In the genomic region with DNA sequence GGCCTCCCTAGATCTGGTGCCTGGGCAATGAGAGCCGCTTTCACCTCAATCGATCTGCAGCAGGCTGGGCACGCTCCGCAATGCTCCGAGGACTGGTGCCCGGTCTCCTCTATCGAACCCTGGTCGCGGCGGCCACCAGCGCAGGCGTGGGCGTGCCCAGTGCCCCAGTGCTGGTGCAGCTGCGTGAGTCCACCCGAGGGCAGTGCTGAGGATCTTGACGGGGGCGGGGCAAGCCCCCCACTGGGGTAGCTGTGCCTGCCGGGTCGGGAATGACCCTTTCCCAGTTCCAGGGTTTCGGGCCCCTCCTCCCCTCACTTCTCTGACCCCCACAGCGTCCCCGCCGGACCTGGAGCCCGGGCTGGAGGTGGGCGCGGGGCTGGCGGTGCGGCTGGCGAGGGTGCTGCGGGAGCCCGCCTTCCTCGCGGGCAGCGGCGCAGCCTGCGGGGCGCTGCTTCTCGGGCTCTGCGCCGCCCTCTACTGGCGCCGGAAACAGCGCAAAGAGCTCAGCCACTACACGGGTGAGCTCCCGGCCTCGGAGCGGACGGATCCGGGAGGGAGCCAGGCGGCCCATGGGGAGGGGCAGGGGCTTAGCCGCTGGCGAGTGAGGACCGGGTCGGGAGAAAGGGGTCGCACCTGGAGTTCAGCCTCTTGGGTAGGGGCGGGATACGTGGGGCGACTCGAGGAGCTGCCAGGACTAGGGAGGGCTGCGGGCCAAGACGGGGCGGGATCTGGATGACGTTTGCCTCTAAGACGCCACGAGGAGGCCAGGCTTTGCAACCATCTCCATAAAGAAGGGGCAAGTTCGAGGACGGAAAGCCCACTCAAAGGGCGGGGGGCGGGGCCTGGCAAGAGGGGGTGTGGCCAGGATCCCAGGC, we compare ENCODE assay signal across 8 cellular contexts. TPM values are rescaled to one million over a fixed set of nuclear protein-coding genes. Genes with fewer than 3 reads are reported as not detected.
DNase-seq lines count a peak whose midpoint lies in the region; ATAC-seq, FAIRE-seq and TF ChIP-seq lines count a peak whose summit lies in the region.

No MANE protein-coding gene starts in this region.

- no peaks in the 10 kb centered on the region for H3K36me3 ChIP-seq in GM23338 (ENCODE audit: insufficient read depth)
- H3K36me3 ChIP-seq in pancreas: no peaks in the 10 kb centered on the region
- H3K36me3 ChIP-seq in thyroid gland: no peaks in the 10 kb centered on the region

- H4K20me1 ChIP-seq in GM23338 (replicated peaks; ENCODE audit: insufficient read depth): no peaks in the 10 kb centered on the region

- intact Hi-C loops in Right ventricle myocardium superior (cut with DNase I) (no loop called here), pancreas (cut with DNase I) (no loop called here), thyroid gland (cut with DNase I) (no loop called here)

- 1 to 2% methylated on average over 63 to 69 of the region's 69 CpGs for WGBS in pancreas, 2 donors
- WGBS in thyroid gland, 2 donors: 2% methylated on average over 39 to 41 of the region's 69 CpGs

- H3K4me3 ChIP-seq in GM23338 (peak overlapping the region; percentile 79), pancreas (peak overlapping the region; percentile 35 to 79 (median 44)), thyroid gland (replicated peaks in 1 of 3) (peak overlapping the region in 2 of 3 donors; percentile 9 to 43)

- H3K9me2 ChIP-seq in GM23338 (ENCODE audit: insufficient read depth): no peaks in the 10 kb centered on the region

- peaks cover 13% of the 10 kb centered on the region; the same call in 1 of the 2 replicates for H3K4me1 ChIP-seq in GM23338 (ENCODE audit: insufficient read depth)
- H3K4me1 ChIP-seq in pancreas: peaks cover 0 to 5% (median 0%) of the 10 kb centered on the region in 3 donors
- H3K4me1 ChIP-seq in thyroid gland: peaks cover 6 to 22% of the 10 kb centered on the region in 2 donors

- no peaks in the 10 kb centered on the region for H3K36me3 Mint-ChIP-seq in GM23338 (ENCODE audit: low read depth)
- H3K36me3 Mint-ChIP-seq in activated naive CD8-positive, alpha-beta T cell: no peaks in the 10 kb centered on the region

- peak in 1 of 2 donors; percentile 25 for TF ChIP-seq POLR2A in thyroid gland (IDR thresholded peaks at IDR 0.05)

- peaks cover 65% of the 10 kb centered on the region for H3K27me3 Mint-ChIP-seq in GM23338 (ENCODE audit: insufficient read depth, low read depth, poor library complexity)
- peaks cover 20% of the 10 kb centered on the region for H3K27me3 Mint-ChIP-seq in activated naive CD8-positive, alpha-beta T cell

- H3K27me3 ChIP-seq in GM23338 (ENCODE audit: insufficient read depth) (peaks cover 62% of the 10 kb centered on the region), pancreas (no peaks in the 10 kb centered on the region), thyroid gland (no peaks in the 10 kb centered on the region)

- no peak overlapping the region for H3K27ac ChIP-seq in GM23338 (ENCODE audit: low read depth)
- peak overlapping the region; percentile 55 to 81 (median 72) for H3K27ac ChIP-seq in pancreas
- H3K27ac ChIP-seq in thyroid gland: peak overlapping the region; percentile 32 to 87 (median 66)

- H3K4me2 ChIP-seq in GM23338: peak overlapping the region; percentile 82

- ATAC-seq in GM23338: peak; percentile 82
- peak; percentile 96 for ATAC-seq in Right ventricle myocardium superior (ENCODE audit: poor library complexity)
- peak; percentile 97 for ATAC-seq in pancreas

- H3K27ac Mint-ChIP-seq in GM23338: peak overlapping the region; percentile 92
- peak overlapping the region; percentile 92 for H3K27ac Mint-ChIP-seq in activated naive CD8-positive, alpha-beta T cell

- H3K4me3 Mint-ChIP-seq in GM23338: peak overlapping the region; percentile 88
- H3K4me3 Mint-ChIP-seq in activated naive CD8-positive, alpha-beta T cell: peak overlapping the region; percentile 88

- peaks cover 31% of the 10 kb centered on the region for H3K4me1 Mint-ChIP-seq in GM23338
- peaks cover 11% of the 10 kb centered on the region for H3K4me1 Mint-ChIP-seq in activated naive CD8-positive, alpha-beta T cell (ENCODE audit: low read depth)

- no peaks in the 10 kb centered on the region for H3K9me3 Mint-ChIP-seq in GM23338
- no peaks in the 10 kb centered on the region for H3K9me3 Mint-ChIP-seq in activated naive CD8-positive, alpha-beta T cell (ENCODE audit: low read depth)

- no peaks in the 10 kb centered on the region for H3F3A ChIP-seq in GM23338 (replicated peaks; ENCODE audit: low read depth)

- FAIRE-seq in pancreas (lab: Jason Lieb, UNC): no peak

- TF ChIP-seq CTCF in GM23338 (conservative IDR thresholded peaks at IDR 0.05; ENCODE audit: low read depth in 2 of 2): peak; percentile 54 to 69
- peak; percentile 48 to 69 (median 58) for TF ChIP-seq CTCF in pancreas (IDR thresholded peaks at IDR 0.05)
- peak; percentile 35 to 86 (median 62) for TF ChIP-seq CTCF in thyroid gland (IDR thresholded peaks at IDR 0.05)

- DNase-seq in ELF-1 (ENCODE audit: low read depth, low spot score) (peak; percentile 93), GM23338 (ENCODE audit: low spot score) (peak; percentile 94), Kasumi-1 (lab: John Stamatoyannopoulos, UW) (peak; percentile 53 to 60), SKM-1 (lab: John Stamatoyannopoulos, UW; ENCODE audit: unreplicated experiment) (peak; percentile 67), Right ventricle myocardium superior (peak; percentile 92), pancreas (peak; percentile 74 to 92 (median 83)), thyroid gland (peak; percentile 84 to 86)

- H2AFZ ChIP-seq in GM23338: peak overlapping the region; percentile 94

- no peaks in the 10 kb centered on the region for H3K9me3 ChIP-seq in pancreas
- no peaks in the 10 kb centered on the region for H3K9me3 ChIP-seq in thyroid gland

- H3K79me2 ChIP-seq in GM23338 (replicated peaks; ENCODE audit: insufficient read depth): no peaks in the 10 kb centered on the region

RNA-seq across cellular contexts. Expression of a gene that starts 10.9 kb away (rescaled TPM):
- 8.0 and 17.0 TPM in 2 replicates for total RNA-seq in GM23338 (2014; rRNA removed; shearing (Covaris generic))
- polyA plus RNA-seq in GM23338 (2016; fragmentation: Nextera tagmentation; extraction: Ambion mirVana): 21.0 and 21.4 TPM in 2 replicates
- total RNA-seq in Right ventricle myocardium superior: 3.0 TPM
- 1 to 10 TPM; 1.1 to 6.0 (median 2.2) TPM for total RNA-seq in pancreas
- 10 to 100 TPM; 18.9 to 25.0 TPM for polyA plus RNA-seq in pancreas
- 10 to 100 TPM in 2 of 4 donors, 1 to 10 TPM in 2; 6.7 to 19.8 (median 10.1) TPM for total RNA-seq in thyroid gland

RNA-seq across cellular contexts. Expression of a gene that starts 21.5 kb away (rescaled TPM):
- not detected in 2 replicates for total RNA-seq in GM23338 (2014; rRNA removed; shearing (Covaris generic))
- polyA plus RNA-seq in GM23338 (2016; fragmentation: Nextera tagmentation; extraction: Ambion mirVana) (0.28 TPM in 1 of 2 replicates, not detected in the other), pancreas (1 to 10 TPM; 9.4 to 9.8 TPM)
- total RNA-seq in Right ventricle myocardium superior (21.9 TPM), pancreas (1 to 10 TPM; 2.3 to 4.7 (median 3.3) TPM), thyroid gland (10 to 100 TPM; 12.3 to 47.6 (median 32.6) TPM)

RNA-seq across cellular contexts. Expression of a gene that starts 42.9 kb away (rescaled TPM):
- not detected in 2 replicates for total RNA-seq in GM23338 (2014; rRNA removed; shearing (Covaris generic))
- polyA plus RNA-seq in GM23338 (2016; fragmentation: Nextera tagmentation; extraction: Ambion mirVana) (not detected in 2 replicates), pancreas (under 1 TPM in 1 of 2 donors, not detected in 1; 0.11 TPM)
- total RNA-seq in Right ventricle myocardium superior (not detected), pancreas (not detected), thyroid gland (not detected)

RNA-seq across cellular contexts. Expression of a gene that starts 59.7 kb away (rescaled TPM):
- 0.17 TPM in 1 of 2 replicates, not detected in the other for total RNA-seq in GM23338 (2014; rRNA removed; shearing (Covaris generic))
- polyA plus RNA-seq in GM23338 (2016; fragmentation: Nextera tagmentation; extraction: Ambion mirVana) (not detected in 2 replicates), pancreas (under 1 TPM in 1 of 2 donors, not detected in 1; 0.23 TPM)
- total RNA-seq in Right ventricle myocardium superior (0.35 TPM), pancreas (under 1 TPM in 5 of 6 donors, not detected in 1; 0.03 to 0.38 (median 0.12) TPM), thyroid gland (1 to 10 TPM in 1 of 4 donors, under 1 TPM in 2, not detected in 1; 0.27 to 1.1 (median 0.45) TPM)

Comparison
In these comparisons a context has a peak if more than half of its experiments do, and no peak if none do; other contexts are left out.
1. H3K4me3 ChIP-seq: peak in every context shown above with its lines; median percentile 79 in GM23338; 44 in pancreas; 26 in thyroid gland.